Comparison of ENCODE assay signal across 8 cellular contexts in genomic region chr4:49120804-49121203, GRCh38.
DNase-seq lines count a peak whose midpoint lies in the region; ATAC-seq, FAIRE-seq and TF ChIP-seq lines count a peak whose summit lies in the region.
"Not testable (repeated sequence)": the region's sequence is repeated elsewhere in the genome, so short reads cannot be mapped to it uniquely, and the experiment has no call there.

No MANE protein-coding gene starts in this region.

- H3K4me1 ChIP-seq in left lung; small intestine (ENCODE audit: control insufficient read depth in 2 of 2, insufficient read depth in 1 of 2, low read depth in 1 of 2, low read length in 1 of 2): not testable (repeated sequence)

- in situ Hi-C loops in Caki2 (cut with HindIII; ENCODE audit: low pct_unique_long_range_greater_than_20kb, low sequenced_read_pairs), result not testable (repeated sequence)

- peak; percentile 40 for DNase-seq in Caki2 (ENCODE audit: low read depth)
- peak; percentile 38 for DNase-seq in NB4 (ENCODE audit: low read depth)
- DNase-seq in astrocyte of the hippocampus (ENCODE audit: low read depth, low spot score), result peak; percentile 56
- DNase-seq in fibroblast of mammary gland (ENCODE audit: low read depth), result peak; percentile 68
- not testable (repeated sequence) for DNase-seq in left lung
- peak; percentile 66 for DNase-seq in small intestine

- 68 to 77% (median 75%) methylated on average over 10 of the region's 10 CpGs for WGBS in small intestine, 3 donors

- not testable (repeated sequence) for H3K27ac ChIP-seq in left lung; small intestine (ENCODE audit: low read depth in 1 of 2, low read length in 1 of 2)

- peaks cover 3 to 49% of the 10 kb centered on the region in 2 donors for H3K9me3 ChIP-seq in left lung
- not testable (repeated sequence) for H3K9me3 ChIP-seq in small intestine (ENCODE audit: control insufficient read depth, low read depth)

- not testable (repeated sequence) for FAIRE-seq in small intestine (lab: Jason Lieb, UNC)

- peak; percentile 24 for ATAC-seq in GM21515 (IDR thresholded peaks at IDR 0.05; ENCODE audit: unreplicated experiment)
- ATAC-seq in HG03108 (IDR thresholded peaks at IDR 0.05; ENCODE audit: unreplicated experiment), result peak; percentile 26
- ATAC-seq in left lung, result peak; percentile 58

- TF ChIP-seq CTCF in NB4 (IDR thresholded peaks at IDR 0.05; ENCODE audit: low read depth, low read length); fibroblast of mammary gland (conservative IDR thresholded peaks at IDR 0.05; ENCODE audit: control insufficient read depth, insufficient read depth, low read depth, low read length); left lung (IDR thresholded peaks at IDR 0.05): not testable (repeated sequence)

- H3K27me3 ChIP-seq in left lung; small intestine (ENCODE audit: control insufficient read depth in 2 of 2, insufficient read depth in 2 of 2, low read length in 2 of 2): not testable (repeated sequence)

- not testable (repeated sequence) for H3K4me3 ChIP-seq in NB4 (ENCODE audit: low read depth, low read length); fibroblast of mammary gland (ENCODE audit: control insufficient read depth, low read depth, low read length); left lung; small intestine (ENCODE audit: low read depth in 1 of 2, low read length in 2 of 2)

- not testable (repeated sequence) for H3K36me3 ChIP-seq in left lung; small intestine (ENCODE audit: control insufficient read depth in 2 of 2, insufficient read depth in 2 of 2, low read length in 2 of 2)

- intact Hi-C loops in left lung (cut with DNase I), result not testable (repeated sequence)

- TF ChIP-seq POLR2A in NB4 (IDR thresholded peaks at IDR 0.05; ENCODE audit: extremely low read depth, insufficient read length), result not testable (repeated sequence)
